Comparison of ENCODE assay signal across 21 cellular contexts in the genomic region with DNA sequence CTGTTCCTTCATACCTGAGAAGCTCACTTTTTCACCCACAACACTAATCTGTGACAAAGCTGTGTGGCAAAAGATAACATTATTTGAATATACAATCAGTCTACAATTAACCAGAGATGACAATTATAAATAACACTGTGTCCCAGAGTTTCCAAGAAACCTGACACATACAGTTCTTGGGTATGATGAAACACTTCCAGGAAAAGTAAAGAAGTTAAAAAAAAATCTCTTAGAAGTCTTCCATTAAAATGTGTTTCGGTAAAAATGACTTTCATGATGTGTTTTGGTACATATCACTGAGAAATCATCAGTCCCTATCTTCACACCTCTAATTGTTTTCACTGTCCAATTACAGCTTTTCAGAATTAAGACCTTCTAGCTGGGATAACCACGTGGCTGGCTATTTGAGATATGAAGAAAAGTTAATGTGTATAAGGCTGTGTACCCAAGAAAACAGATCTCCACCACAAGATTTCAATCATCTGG.
"Had no signal": no experiment of that assay in that cellular context is flagged by ENCODE, and none has a peak within 500 bp of the region (broad histone marks: within the 10 kb centered on the region; RNA-seq: fewer than 3 reads in every experiment).

No MANE protein-coding gene starts in this region.

- H3K9me3 ChIP-seq: esophagus muscularis mucosa, gastroesophageal sphincter, psoas muscle, suprapubic skin, thyroid gland, uterus had no signal

- H3K27ac ChIP-seq: dorsolateral prefrontal cortex, esophagus muscularis mucosa, gastroesophageal sphincter, parathyroid adenoma, psoas muscle, suprapubic skin, thyroid gland, uterus had no signal

- FAIRE-seq: small intestine had no signal

- DNase-seq: cortex of kidney; dorsolateral prefrontal cortex; effector CD8-positive, alpha-beta T cell; foreskin fibroblast; glutamatergic neuron; left colon; left ventricle myocardium superior; mesendoderm; naive thymus-derived CD4-positive, alpha-beta T cell; nephron progenitor cell; psoas muscle; small intestine; stimulated activated CD4-positive, alpha-beta T cell treated with anti-CD3 and anti-CD28 coated beads, Interleukin-2, amount 100 ng/mL, for 48 hours; stimulated activated naive CD4-positive, alpha-beta T cell treated with Interleukin-2 at 50 U/mL for 16 hours; thyroid gland; uterus had no signal

- H3K79me2 ChIP-seq: parathyroid adenoma had no signal

- H3K9ac ChIP-seq: parathyroid adenoma had no signal

- H3K27me3 ChIP-seq: dorsolateral prefrontal cortex, esophagus muscularis mucosa, gastroesophageal sphincter, suprapubic skin, thyroid gland, uterus had no signal

- H3K4me3 ChIP-seq: dorsolateral prefrontal cortex, esophagus muscularis mucosa, gastroesophageal sphincter, lung, psoas muscle, suprapubic skin, thyroid gland, uterus had no signal

- H3K36me3 ChIP-seq: esophagus muscularis mucosa, gastroesophageal sphincter, suprapubic skin, thyroid gland, uterus had no signal

- H3K4me1 ChIP-seq: parathyroid adenoma, psoas muscle, thyroid gland, uterus had no signal

- H2AFZ ChIP-seq: parathyroid adenoma had no signal

- ATAC-seq: gastroesophageal sphincter; left colon; left ventricle myocardium superior; naive thymus-derived CD4-positive, alpha-beta T cell; psoas muscle had no signal
